In the genomic region with DNA sequence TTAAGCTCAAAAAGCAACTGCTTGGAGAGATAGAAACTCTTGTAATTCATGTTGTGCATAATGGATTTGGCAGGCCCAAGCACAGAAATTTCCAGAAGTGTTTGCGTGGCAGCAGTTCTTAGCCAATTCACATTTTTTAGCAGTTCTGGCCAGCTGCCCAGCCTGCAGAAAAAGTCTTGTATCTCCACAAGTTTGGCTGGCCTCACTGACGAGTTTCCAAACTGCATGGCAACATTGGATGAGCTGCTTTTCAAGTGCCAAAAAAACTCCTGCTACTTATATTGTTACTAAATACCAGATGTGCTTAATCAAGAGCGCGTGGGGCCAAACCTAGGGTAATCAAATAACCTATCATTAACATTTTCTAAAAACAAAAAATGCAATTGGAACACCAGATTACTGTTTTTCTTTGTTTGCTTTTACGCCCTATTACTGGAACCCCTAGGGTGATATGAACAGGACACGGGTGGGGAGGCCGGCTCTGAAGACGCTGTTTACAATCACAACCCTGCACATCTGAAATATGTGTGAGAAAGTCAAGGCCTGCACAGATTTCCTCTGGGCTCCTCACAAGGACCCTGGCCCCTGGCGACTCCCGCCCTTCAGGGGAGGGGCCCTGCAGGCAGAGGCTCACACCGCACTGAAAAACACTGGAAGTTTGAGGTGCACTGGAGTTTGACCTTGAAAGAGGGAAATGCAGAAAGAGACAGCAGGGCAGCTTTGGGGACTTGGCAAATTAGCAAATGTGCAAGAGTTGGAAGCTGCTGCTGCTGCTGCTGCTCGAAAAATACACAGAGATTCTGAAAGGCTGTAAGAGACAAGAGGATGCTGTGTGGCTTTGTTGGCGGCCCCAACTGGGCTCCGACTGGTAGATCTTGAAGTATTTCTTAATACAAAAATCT, we compare ENCODE assay signal across 9 cellular contexts. TPM values are rescaled to one million over a fixed set of nuclear protein-coding genes. Genes with fewer than 3 reads are reported as not detected.
DNase-seq lines count a peak whose midpoint lies in the region; ATAC-seq and TF ChIP-seq lines count a peak whose summit lies in the region.
"Had no signal": no experiment of that assay in that cellular context is flagged by ENCODE, and none has a peak within 500 bp of the region (broad histone marks: within the 10 kb centered on the region; RNA-seq: fewer than 3 reads in every experiment).

No MANE protein-coding gene starts in this region.

- H3K4me3 Mint-ChIP-seq in activated T-helper 2 cell treated with anti-CD3 and anti-CD28 coated beads, Interferon-gamma antibody, Interleukin-2, Interleukin-4, amounts not matched to agents 10 μg/mL and 5 μg/mL and 100 μg/mL, durations not matched to agents 14 hours and 24 hours and 36 hours (ENCODE audit: low read depth): no peak overlapping the region

- no peak for TF ChIP-seq RAD21 in Ishikawa (IDR thresholded peaks at IDR 0.05; ENCODE audit: low read depth)

- no peak overlapping the region for H3K4me3 ChIP-seq in astrocyte of the cerebellum (ENCODE audit: low read depth, low read length)

- no peaks in the 10 kb centered on the region for H3K36me3 Mint-ChIP-seq in activated T-helper 2 cell treated with anti-CD3 and anti-CD28 coated beads, Interferon-gamma antibody, Interleukin-2, Interleukin-4, amounts not matched to agents 10 μg/mL and 5 μg/mL and 100 μg/mL, durations not matched to agents 14 hours and 24 hours and 36 hours (ENCODE audit: low read depth)

- DNase-seq in astrocyte of the cerebellum (ENCODE audit: low read depth) (peak; percentile 99), iris pigment epithelial cell (ENCODE audit: low read depth) (peak; percentile 99), smooth muscle cell of the brain vasculature (ENCODE audit: low read depth, low spot score) (peak; percentile 95), NCI-H128 (lab: John Stamatoyannopoulos, UW; ENCODE audit: unreplicated experiment) (no peak)
- no peak for DNase-seq in activated T-helper 2 cell treated with anti-CD3 and anti-CD28 coated beads, Interferon-gamma antibody, Interleukin-2, Interleukin-4, amounts not matched to agents 10 μg/mL and 5 μg/mL and 100 μg/mL, durations not matched to agents 14 hours and 24 hours and 36 hours (ENCODE audit: low spot score)

- H3K4me1 Mint-ChIP-seq in activated T-helper 2 cell treated with anti-CD3 and anti-CD28 coated beads, Interferon-gamma antibody, Interleukin-2, Interleukin-4, amounts not matched to agents 10 μg/mL and 5 μg/mL and 100 μg/mL, durations not matched to agents 14 hours and 24 hours and 36 hours (ENCODE audit: low read depth): peaks cover 13% of the 10 kb centered on the region

- in situ Hi-C loops in astrocyte of the cerebellum (cut with HindIII; ENCODE audit: low sequenced_read_pairs): no loop called here

- intact Hi-C loops in activated T-helper 2 cell treated with anti-CD3 and anti-CD28 coated beads, Interferon-gamma antibody, Interleukin-2, Interleukin-4, amounts not matched to agents 10 μg/mL and 5 μg/mL and 100 μg/mL, durations not matched to agents 14 hours and 24 hours and 36 hours (cut with micrococcal nuclease): no loop called here

- no peak for ATAC-seq in GM21526 (IDR thresholded peaks at IDR 0.05; ENCODE audit: low FRiP score, unreplicated experiment)
- ATAC-seq in HG02852 (IDR thresholded peaks at IDR 0.05; ENCODE audit: unreplicated experiment): no peak
- ATAC-seq: HCT116 had no signal

- no peak for TF ChIP-seq CTCF in astrocyte of the cerebellum (IDR thresholded peaks at IDR 0.05; ENCODE audit: low read depth, low read length, missing control alignments)

- 0 out of 2 replicates have a peak, but pooled peaks have one; percentile 59 for TF ChIP-seq EP300 in Ishikawa (IDR thresholded peaks at IDR 0.05; ENCODE audit: borderline replicate concordance)

- H3K27me3 Mint-ChIP-seq in activated T-helper 2 cell treated with anti-CD3 and anti-CD28 coated beads, Interferon-gamma antibody, Interleukin-2, Interleukin-4, amounts not matched to agents 10 μg/mL and 5 μg/mL and 100 μg/mL, durations not matched to agents 14 hours and 24 hours and 36 hours (ENCODE audit: low read depth): no peaks in the 10 kb centered on the region

- no peaks in the 10 kb centered on the region for H3K9me3 Mint-ChIP-seq in activated T-helper 2 cell treated with anti-CD3 and anti-CD28 coated beads, Interferon-gamma antibody, Interleukin-2, Interleukin-4, amounts not matched to agents 10 μg/mL and 5 μg/mL and 100 μg/mL, durations not matched to agents 14 hours and 24 hours and 36 hours

- no peak overlapping the region for H3K27ac Mint-ChIP-seq in activated T-helper 2 cell treated with anti-CD3 and anti-CD28 coated beads, Interferon-gamma antibody, Interleukin-2, Interleukin-4, amounts not matched to agents 10 μg/mL and 5 μg/mL and 100 μg/mL, durations not matched to agents 14 hours and 24 hours and 36 hours

TF ChIP-seq in Ishikawa, 13 proteins besides CTCF, POLR2A, EP300 and RAD21:
- TF ChIP-seq CEBPB (IDR thresholded peaks at IDR 0.05) (0 out of 2 replicates have a peak, but pooled peaks have one; percentile 16), TAF1 (IDR thresholded peaks at IDR 0.05; ENCODE audit: low read depth) (no peak), CREB1 (IDR thresholded peaks at IDR 0.05; ENCODE audit: low read depth) (no peak), FOXM1 (IDR thresholded peaks at IDR 0.05; ENCODE audit: borderline replicate concordance, low read depth) (no peak), REST (IDR thresholded peaks at IDR 0.05; ENCODE audit: low read depth) (no peak), TCF12 (IDR thresholded peaks at IDR 0.05; ENCODE audit: low read depth) (peak; percentile 80), YY1 (IDR thresholded peaks at IDR 0.05; ENCODE audit: low read depth) (no peak), ZBTB7A (IDR thresholded peaks at IDR 0.05; ENCODE audit: low read depth) (no peak), NFIC (IDR thresholded peaks at IDR 0.05) (peak; percentile 89), EGR1 (IDR thresholded peaks at IDR 0.05) (no peak), TEAD4 (IDR thresholded peaks at IDR 0.05) (peak; percentile 54)
- TF ChIP-seq, protein P1, sequence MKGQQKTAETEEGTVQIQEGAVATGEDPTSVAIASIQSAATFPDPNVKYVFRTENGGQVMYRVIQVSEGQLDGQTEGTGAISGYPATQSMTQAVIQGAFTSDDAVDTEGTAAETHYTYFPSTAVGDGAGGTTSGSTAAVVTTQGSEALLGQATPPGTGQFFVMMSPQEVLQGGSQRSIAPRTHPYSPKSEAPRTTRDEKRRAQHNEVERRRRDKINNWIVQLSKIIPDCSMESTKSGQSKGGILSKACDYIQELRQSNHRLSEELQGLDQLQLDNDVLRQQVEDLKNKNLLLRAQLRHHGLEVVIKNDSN (IDR thresholded peaks at IDR 0.05): no peak
- TF ChIP-seq, protein P2, sequence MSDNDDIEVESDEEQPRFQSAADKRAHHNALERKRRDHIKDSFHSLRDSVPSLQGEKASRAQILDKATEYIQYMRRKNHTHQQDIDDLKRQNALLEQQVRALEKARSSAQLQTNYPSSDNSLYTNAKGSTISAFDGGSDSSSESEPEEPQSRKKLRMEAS (IDR thresholded peaks at IDR 0.05): peak; percentile 54
TF ChIP-seq in Ishikawa: peak in this region for 5.

RNA-seq across cellular contexts. Expression of gene TARBP1, which starts 55.2 kb away (rescaled TPM):
- total RNA-seq in activated T-helper 2 cell treated with anti-CD3 and anti-CD28 coated beads, Interferon-gamma antibody, Interleukin-2, Interleukin-4, amounts not matched to agents 10 μg/mL and 5 μg/mL and 100 μg/mL, durations not matched to agents 14 hours and 24 hours and 36 hours: 79.7 and 87.5 TPM in 2 replicates

Comparison
In these comparisons a context has a peak if more than half of its experiments do, and no peak if none do; other contexts are left out.
1. DNase-seq: peak in astrocyte of the cerebellum (single experiment), iris pigment epithelial cell (single experiment) and smooth muscle cell of the brain vasculature (single experiment); none in activated T-helper 2 cell treated with anti-CD3 and anti-CD28 coated beads, Interferon-gamma antibody, Interleukin-2, Interleukin-4, amounts not matched to agents 10 μg/mL and 5 μg/mL and 100 μg/mL, durations not matched to agents 14 hours and 24 hours and 36 hours (single experiment) and NCI-H128 (single experiment).